In genomic region chr15:34896183-34896582, GRCh38 we compare ENCODE assay signal across 9 cellular contexts.
"Had no signal": no experiment of that assay in that cellular context is flagged by ENCODE, and none has a peak within 500 bp of the region (broad histone marks: within the 10 kb centered on the region; RNA-seq: fewer than 3 reads in every experiment).

No MANE protein-coding gene starts in this region.

- ATAC-seq: GM23338 had no signal

- H3K4me2 ChIP-seq: GM23338, KMS-11 had no signal

- DNase-seq: H9, HCEC 1CT, IMR-90, KBM-7 had no signal

- H3K9ac ChIP-seq: KMS-11 had no signal

- H2AFZ ChIP-seq: GM23338 had no signal

- H3K4me3 ChIP-seq: GM23338 had no signal

- FAIRE-seq: H1, H54, HTR-8/SVneo had no signal

- H3K27ac ChIP-seq: KMS-11 had no signal
